ENCODE assay signal across 9 cellular contexts in the genomic region with DNA sequence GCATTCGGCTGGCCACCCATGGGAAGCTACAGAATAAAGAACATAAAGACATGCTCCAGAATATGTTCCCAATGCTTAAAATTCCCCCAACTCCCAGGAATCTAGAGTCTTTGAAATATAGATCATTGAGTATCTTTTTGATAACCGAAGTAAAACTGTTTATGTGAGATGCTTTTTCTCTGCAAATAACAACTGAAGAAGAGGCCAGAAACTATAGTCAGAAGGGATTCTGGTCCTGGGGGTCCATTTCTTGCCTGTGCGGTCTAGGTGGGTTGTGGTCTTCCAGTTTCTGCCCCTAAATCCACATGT. TPM values are rescaled to one million over a fixed set of nuclear protein-coding genes. Genes with fewer than 3 reads are reported as not detected.
DNase-seq lines count a peak whose midpoint lies in the region; ATAC-seq and TF ChIP-seq lines count a peak whose summit lies in the region.
"Had no signal": no experiment of that assay in that cellular context is flagged by ENCODE, and none has a peak within 500 bp of the region (broad histone marks: within the 10 kb centered on the region; RNA-seq: fewer than 3 reads in every experiment).

No MANE protein-coding gene starts in this region.

- no peaks in the 10 kb centered on the region for H3K9me3 ChIP-seq in DOHH2 (ENCODE audit: control insufficient read depth, insufficient read depth, low read length)
- no peaks in the 10 kb centered on the region for H3K9me3 ChIP-seq in MM.1S (replicated peaks; ENCODE audit: insufficient read depth, low read length)
- H3K9me3 ChIP-seq in spleen = no peaks in the 10 kb centered on the region

- H3K79me2 ChIP-seq in DOHH2 (ENCODE audit: control insufficient read depth, low read length) = no peaks in the 10 kb centered on the region
- no peaks in the 10 kb centered on the region for H3K79me2 ChIP-seq in MM.1S (ENCODE audit: low read length)

- no peaks in the 10 kb centered on the region for H3K36me3 Mint-ChIP-seq in chondrocyte (ENCODE audit: low read depth)
- H3K36me3 Mint-ChIP-seq: CD4-positive, alpha-beta memory T cell had no signal

- H3K27me3 ChIP-seq in DOHH2 (ENCODE audit: control insufficient read depth, low read length) = peaks cover 2% of the 10 kb centered on the region
- H3K27me3 ChIP-seq in MM.1S (replicated peaks; ENCODE audit: insufficient read depth, low read length) = 0 out of 2 replicates have a peak, but pooled peaks cover 5% of the 10 kb centered on the region
- H3K27me3 ChIP-seq in spleen (replicated peaks in 1 of 7) = peaks cover 0 to 12% (median 0%) of the 10 kb centered on the region in 7 donors

- H3K4me1 ChIP-seq in DOHH2 (ENCODE audit: control insufficient read depth, low read length) = peaks cover 15% of the 10 kb centered on the region
- 0 out of 2 replicates have a peak, but pooled peaks cover 10% of the 10 kb centered on the region for H3K4me1 ChIP-seq in MM.1S (ENCODE audit: low read length)
- H3K4me1 ChIP-seq in spleen = peaks cover 4 to 34% (median 18%) of the 10 kb centered on the region in 6 donors

- peaks cover 15% of the 10 kb centered on the region for H3K4me1 Mint-ChIP-seq in chondrocyte (ENCODE audit: low read depth)

- no peak for TF ChIP-seq POLR2A in spleen (IDR thresholded peaks at IDR 0.05)

- H3K36me3 ChIP-seq in DOHH2 (ENCODE audit: control insufficient read depth, low read length) (no peaks in the 10 kb centered on the region), MM.1S (replicated peaks; ENCODE audit: insufficient read depth, low read length) (no peaks in the 10 kb centered on the region), spleen (no peaks in the 10 kb centered on the region)

- WGBS in spleen, 5 donors = 64 to 68% (median 65%) methylated on average over 3 of the region's 3 CpGs

- intact Hi-C loops in spleen (cut with DNase I; ENCODE audit: low total_unique reads) = loop anchor here (2.0 kb wide), 1 partner anchor 290 kb away; no protein-coding TSS in a partner anchor

- no peak overlapping the region for H3K27ac ChIP-seq in DOHH2 (ENCODE audit: low read depth, low read length)
- H3K27ac ChIP-seq in MM.1S (ENCODE audit: low read length) = no peak overlapping the region
- no peak overlapping the region for H3K27ac ChIP-seq in spleen

- H3F3A ChIP-seq in DOHH2 (ENCODE audit: control insufficient read depth, insufficient read depth) (peaks cover 6% of the 10 kb centered on the region; the same call in 1 of the 2 replicates), MM.1S (ENCODE audit: insufficient read depth, low read length) (peaks cover 11% of the 10 kb centered on the region)

- no peak overlapping the region for H3K9ac ChIP-seq in MM.1S (ENCODE audit: low read length)

- H3K9me2 ChIP-seq in DOHH2 (replicated peaks; ENCODE audit: control insufficient read depth, low read length) (no peaks in the 10 kb centered on the region), MM.1S (replicated peaks; ENCODE audit: insufficient read depth, low read length) (no peaks in the 10 kb centered on the region)

- DNase-seq in MM.1S (no peak), chondrocyte (ENCODE audit: low spot score) (no peak), spleen (peak; percentile 13), Ammon's horn (ENCODE audit: low spot score) (no peak)
- DNase-seq in stimulated activated naive CD4-positive, alpha-beta T cell treated with Interleukin-2 at 50 U/mL for 16 hours (lab: John Stamatoyannopoulos, UW) = no peak
- DNase-seq: GOT3 had no signal

- no peak for ATAC-seq in HG02759 (IDR thresholded peaks at IDR 0.05; ENCODE audit: unreplicated experiment)

- no peaks in the 10 kb centered on the region for H3K9me3 Mint-ChIP-seq in chondrocyte (ENCODE audit: low read depth)

- H4K20me1 ChIP-seq in DOHH2 (ENCODE audit: control insufficient read depth, insufficient read depth, low read depth, low read length) (no peaks in the 10 kb centered on the region), MM.1S (ENCODE audit: insufficient read depth, low read length) (no peaks in the 10 kb centered on the region)

- H3K4me2 ChIP-seq in DOHH2 (ENCODE audit: low read length) (no peak overlapping the region; the same call in 1 of the 2 replicates), MM.1S (ENCODE audit: low read depth, low read length) (no peak overlapping the region)

- H3K27ac Mint-ChIP-seq in chondrocyte (ENCODE audit: unreplicated experiment) = no peak overlapping the region

- H3K27me3 Mint-ChIP-seq in chondrocyte (ENCODE audit: low read depth) = peaks cover 8% of the 10 kb centered on the region
- H3K27me3 Mint-ChIP-seq: CD4-positive, alpha-beta memory T cell had no signal

- H3K4me3 ChIP-seq in DOHH2 (ENCODE audit: low read length) (no peak overlapping the region), MM.1S (ENCODE audit: low read length) (no peak overlapping the region), spleen (no peak overlapping the region)

- no peak overlapping the region for H3K4me3 Mint-ChIP-seq in chondrocyte (ENCODE audit: unreplicated experiment)
- H3K4me3 Mint-ChIP-seq: CD4-positive, alpha-beta memory T cell had no signal

- H2AFZ ChIP-seq in MM.1S (ENCODE audit: low read length) = peak overlapping the region; percentile 6; the same call in 1 of the 2 replicates

- peak; percentile 2 for TF ChIP-seq CTCF in DOHH2 (IDR thresholded peaks at IDR 0.05; ENCODE audit: low read depth, low read length, poor library complexity, severe bottlenecking)
- TF ChIP-seq CTCF in MM.1S (IDR thresholded peaks at IDR 0.05; ENCODE audit: low read length) = no peak
- TF ChIP-seq CTCF in chondrocyte (IDR thresholded peaks at IDR 0.05) = peak; percentile 64
- peak in 2 of 11 experiments; percentile 23 to 29 for TF ChIP-seq CTCF in spleen (IDR thresholded peaks at IDR 0.05 in 8 of 11, conservative IDR thresholded peaks at IDR 0.05 in 3 of 11)

RNA-seq across cellular contexts. Expression of a gene that starts 30.6 kb away (rescaled TPM):
- total RNA-seq in chondrocyte (25.8 to 29.3 TPM (median 28.0 TPM) in 3 replicates), spleen (10 to 100 TPM; 28.0 to 82.1 (median 53.8) TPM)
- 10 to 100 TPM; 16.8 to 26.8 (median 19.4) TPM for polyA plus RNA-seq in spleen
